In genomic region chr3:112770026-112770626, GRCh38 we compare ENCODE assay signal across 10 cellular contexts.
DNase-seq lines count a peak whose midpoint lies in the region; ATAC-seq and TF ChIP-seq lines count a peak whose summit lies in the region.
"Had no signal": no experiment of that assay in that cellular context is flagged by ENCODE, and none has a peak within 500 bp of the region (broad histone marks: within the 10 kb centered on the region; RNA-seq: fewer than 3 reads in every experiment).

No MANE protein-coding gene starts in this region.

- H3K36me3 ChIP-seq in RWPE2 (ENCODE audit: low read depth), result no peaks in the 10 kb centered on the region
- H3K36me3 ChIP-seq: stomach had no signal

- TF ChIP-seq CTCF in RWPE2 (IDR thresholded peaks at IDR 0.05; ENCODE audit: poor library complexity, severe bottlenecking), result no peak
- no peak for TF ChIP-seq CTCF in lower leg skin (IDR thresholded peaks at IDR 0.05)

- intact Hi-C loops in lower leg skin (cut with DNase I; ENCODE audit: low total_unique reads), result no loop called here

- no peak for ATAC-seq in RWPE2 (ENCODE audit: low read depth)
- peak; percentile 34 for ATAC-seq in esophagus mucosa
- no peak for ATAC-seq in GM18858 (IDR thresholded peaks at IDR 0.05; ENCODE audit: unreplicated experiment)

- no peaks in the 10 kb centered on the region for H3K27me3 ChIP-seq in RWPE2 (ENCODE audit: insufficient read depth, poor library complexity, severe bottlenecking)
- H3K27me3 ChIP-seq: stomach had no signal

- 52 to 55% methylated on average over 3 of the region's 3 CpGs for WGBS in lower leg skin, 2 donors

- H3K4me1 ChIP-seq in RWPE2 (ENCODE audit: insufficient read depth, poor library complexity, severe bottlenecking), result peaks cover 22% of the 10 kb centered on the region

- no peaks in the 10 kb centered on the region for H3K9me3 ChIP-seq in RWPE2 (ENCODE audit: severe bottlenecking)
- H3K9me3 ChIP-seq: stomach had no signal

- H3K27ac ChIP-seq in RWPE2 (ENCODE audit: poor library complexity, severe bottlenecking), result peak overlapping the region; percentile 7
- H3K27ac ChIP-seq: stomach had no signal

- H3K4me3 ChIP-seq in RWPE2 (ENCODE audit: severe bottlenecking), result no peak overlapping the region
- H3K4me3 ChIP-seq in lower leg skin (ENCODE audit: low read depth, poor library complexity, severe bottlenecking), result no peak overlapping the region
- H3K4me3 ChIP-seq: stomach had no signal

- TF ChIP-seq POLR2A in lower leg skin (IDR thresholded peaks at IDR 0.05), result no peak

- DNase-seq in NCI-H748 (lab: John Stamatoyannopoulos, UW; ENCODE audit: unreplicated experiment) (peak; percentile 4), NCI-H748 treated with DMSO at 0.1 percent for 48 hours (lab: John Stamatoyannopoulos, UW) (no peak), RWPE2 (ENCODE audit: low spot score) (peak; percentile 66), lower leg skin (ENCODE audit: low spot score in 2 of 2) (no peak)
- peak; percentile 41 to 45 for DNase-seq in stimulated activated CD4-positive, alpha-beta T cell treated with anti-CD3 and anti-CD28 coated beads, Interleukin-2, amount 100 ng/mL, for 48 hours
- DNase-seq in effector CD4-positive, alpha-beta T cell, result no peak
- DNase-seq: NCI-H1092 treated with DMSO at 0.1 percent for 48 hours, stomach had no signal

Comparison
In these comparisons a context has a peak if more than half of its experiments do, and no peak if none do; other contexts are left out.
1. DNase-seq: peak in NCI-H748 (single experiment), RWPE2 (single experiment) and stimulated activated CD4-positive, alpha-beta T cell treated with anti-CD3 and anti-CD28 coated beads, Interleukin-2, amount 100 ng/mL, for 48 hours (2 of 2); none in NCI-H748 treated with DMSO at 0.1 percent for 48 hours (single experiment), lower leg skin (0 of 2) and effector CD4-positive, alpha-beta T cell (single experiment).